ENCODE assay signal across 9 cellular contexts in the genomic region with DNA sequence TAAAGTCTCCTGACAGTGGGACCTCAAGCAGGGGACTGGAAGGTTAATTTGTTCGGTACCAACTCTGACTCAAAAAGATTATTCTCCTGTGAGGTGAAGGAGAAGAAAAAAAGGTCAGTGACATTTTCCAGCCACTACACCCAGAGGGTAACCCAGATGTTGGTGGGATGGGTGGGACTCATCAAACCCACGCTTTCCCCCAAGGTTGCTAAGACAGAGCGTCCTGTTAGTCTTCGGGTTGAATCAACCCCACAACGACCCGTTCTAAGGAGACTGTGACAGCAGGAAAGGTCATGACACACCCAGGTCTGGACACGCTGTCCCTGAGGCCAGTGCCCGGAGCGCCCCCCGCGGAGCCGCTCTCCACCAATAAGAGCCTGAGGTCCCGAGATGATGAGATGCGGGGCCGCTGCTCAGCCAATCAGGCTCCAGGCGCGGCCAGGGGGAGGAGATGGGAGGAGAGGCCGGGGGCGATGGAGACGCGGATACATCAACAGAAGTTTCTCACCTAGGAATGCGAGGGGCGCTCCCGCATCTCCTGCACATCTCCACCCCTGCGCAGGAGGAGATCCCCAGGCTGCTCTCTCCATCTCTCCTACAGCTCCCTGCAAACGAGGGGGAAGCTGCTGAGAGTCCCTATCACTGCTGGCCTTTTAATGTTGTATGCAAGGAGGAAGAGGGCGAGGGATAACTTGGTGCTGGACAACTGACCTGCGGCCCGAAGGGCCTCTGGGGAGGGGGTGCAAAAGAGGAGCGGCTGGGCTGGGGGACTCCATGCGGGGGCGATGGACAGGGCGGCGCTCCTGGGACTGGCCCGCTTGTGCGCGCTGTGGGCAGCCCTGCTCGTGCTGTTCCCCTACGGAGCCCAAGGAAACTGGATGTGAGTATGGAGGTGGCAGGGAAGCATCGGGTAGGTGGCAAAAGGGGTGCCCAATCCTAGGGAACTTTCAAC. TPM values are rescaled to one million over a fixed set of nuclear protein-coding genes. Genes with fewer than 3 reads are reported as not detected.
DNase-seq lines count a peak whose midpoint lies in the region; ATAC-seq lines count a peak whose summit lies in the region.
"Had no signal": no experiment of that assay in that cellular context is flagged by ENCODE, and none has a peak within 500 bp of the region (broad histone marks: within the 10 kb centered on the region; RNA-seq: fewer than 3 reads in every experiment).

A gene with protein sequence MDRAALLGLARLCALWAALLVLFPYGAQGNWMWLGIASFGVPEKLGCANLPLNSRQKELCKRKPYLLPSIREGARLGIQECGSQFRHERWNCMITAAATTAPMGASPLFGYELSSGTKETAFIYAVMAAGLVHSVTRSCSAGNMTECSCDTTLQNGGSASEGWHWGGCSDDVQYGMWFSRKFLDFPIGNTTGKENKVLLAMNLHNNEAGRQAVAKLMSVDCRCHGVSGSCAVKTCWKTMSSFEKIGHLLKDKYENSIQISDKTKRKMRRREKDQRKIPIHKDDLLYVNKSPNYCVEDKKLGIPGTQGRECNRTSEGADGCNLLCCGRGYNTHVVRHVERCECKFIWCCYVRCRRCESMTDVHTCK (plus strand): TSS at position 493 of the 952 bp plus-strand sequence. CDS start 293 bp downstream, at position 786.

- no peaks in the 10 kb centered on the region for H3K4me1 ChIP-seq in mononuclear cell (ENCODE audit: insufficient read depth, low read length)

- peak; percentile 38 for DNase-seq in D341Med (ENCODE audit: low spot score)
- peak in 36 of 61 donors; percentile 7 to 68 (median 27) for DNase-seq in caudate nucleus (lab: John Stamatoyannopoulos, UW)
- DNase-seq in NCI-H146 (lab: John Stamatoyannopoulos, UW), result no peak

- H3K4me3 ChIP-seq in mononuclear cell (ENCODE audit: low read length), result peak within 1 kb of the TSS; percentile 43

- no peaks in the 10 kb centered on the region for H3K9me3 ChIP-seq in mononuclear cell (ENCODE audit: low read depth, low read length)

- H3K27ac ChIP-seq in caudate nucleus (ENCODE audit: low read depth, low read length), result no peak within 1 kb of the TSS
- H3K27ac ChIP-seq: HL-60 had no signal

- ATAC-seq in HG03066 (IDR thresholded peaks at IDR 0.05; ENCODE audit: low read depth, unreplicated experiment) (peak; percentile 11), GM19023 (IDR thresholded peaks at IDR 0.05; ENCODE audit: unreplicated experiment) (no peak), GM21786 (IDR thresholded peaks at IDR 0.05; ENCODE audit: unreplicated experiment) (no peak), GM19467 (IDR thresholded peaks at IDR 0.05; ENCODE audit: unreplicated experiment) (no peak)

- H3K27me3 ChIP-seq in mononuclear cell (ENCODE audit: insufficient read depth, low read length), result peaks cover 64% of the 10 kb centered on the region

RNA-seq across cellular contexts. Expression of the gene that starts here (rescaled TPM):
- total RNA-seq in mononuclear cell, result 0.21 TPM
